Comparison of ENCODE assay signal across 10 cellular contexts in the genomic region with DNA sequence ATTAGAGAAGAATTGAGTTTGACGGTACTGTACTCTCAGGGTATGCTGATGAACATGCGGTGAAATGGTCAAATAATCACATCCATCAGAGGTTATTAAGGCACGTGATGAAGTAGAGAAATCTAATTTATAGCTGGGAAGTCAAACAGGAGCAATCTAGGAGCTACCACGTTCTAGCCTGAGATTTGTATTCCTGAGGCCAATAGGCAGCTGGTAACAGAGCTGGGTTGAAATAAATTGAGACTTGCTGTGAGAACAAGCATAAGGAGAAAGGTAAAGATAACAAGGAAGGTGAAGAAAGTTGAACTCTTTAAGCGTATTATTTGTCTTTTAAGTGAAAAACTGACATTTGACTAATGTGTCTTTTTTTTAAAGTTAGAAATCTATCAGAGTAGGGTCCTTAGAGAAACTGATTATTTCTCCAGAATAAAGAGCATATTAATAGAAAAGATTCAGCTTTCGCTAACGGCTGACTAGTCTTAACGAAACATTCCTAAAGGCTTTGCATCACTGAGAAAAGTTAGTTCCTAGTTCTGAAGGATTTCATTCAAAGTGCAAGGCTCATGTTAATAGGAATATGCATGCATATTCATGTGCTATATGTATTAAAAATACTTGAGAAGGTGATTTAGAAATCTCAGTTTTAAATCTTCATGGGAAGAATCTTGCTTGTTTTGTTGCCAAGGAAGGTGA. TPM values are rescaled to one million over a fixed set of nuclear protein-coding genes. Genes with fewer than 3 reads are reported as not detected.
DNase-seq lines count a peak whose midpoint lies in the region; ATAC-seq and TF ChIP-seq lines count a peak whose summit lies in the region.
"Had no signal": no experiment of that assay in that cellular context is flagged by ENCODE, and none has a peak within 500 bp of the region (broad histone marks: within the 10 kb centered on the region; RNA-seq: fewer than 3 reads in every experiment).

No MANE protein-coding gene starts in this region.

- H3K9me3 Mint-ChIP-seq in activated CD4-positive, alpha-beta T cell treated with anti-CD3 and anti-CD28 coated beads for 36 hours (ENCODE audit: low read depth): no peaks in the 10 kb centered on the region
- H3K9me3 Mint-ChIP-seq in chondrocyte (ENCODE audit: low read depth): no peaks in the 10 kb centered on the region

- no peaks in the 10 kb centered on the region for H3K36me3 ChIP-seq in mucosa of stomach (ENCODE audit: control insufficient read depth, insufficient read depth, low read length)
- H3K36me3 ChIP-seq in upper lobe of right lung: no peaks in the 10 kb centered on the region

- peak overlapping the region; percentile 67 for H3K9ac ChIP-seq in mucosa of stomach (ENCODE audit: low read length)

- H3K4me1 Mint-ChIP-seq in activated CD4-positive, alpha-beta T cell treated with anti-CD3 and anti-CD28 coated beads for 36 hours: peaks cover 28% of the 10 kb centered on the region
- peaks cover 66% of the 10 kb centered on the region for H3K4me1 Mint-ChIP-seq in chondrocyte (ENCODE audit: low read depth)

- no peak overlapping the region for H3K4me3 Mint-ChIP-seq in activated CD4-positive, alpha-beta T cell treated with anti-CD3 and anti-CD28 coated beads for 36 hours
- H3K4me3 Mint-ChIP-seq in chondrocyte (ENCODE audit: unreplicated experiment): peak overlapping the region; percentile 62

- TF ChIP-seq CTCF in chondrocyte (IDR thresholded peaks at IDR 0.05) (no peak), upper lobe of right lung (IDR thresholded peaks at IDR 0.05) (no peak)

- POLR2A ChIA-PET in activated CD4-positive, alpha-beta T cell treated with anti-CD3 and anti-CD28 coated beads for 36 hours (lab: Charles Lee): interaction anchor here (0.7 kb wide), 1 partner anchor 18 kb away, joined by 3 read pairs; no protein-coding TSS in a partner anchor

- no peak for DNase-seq in activated CD4-positive, alpha-beta T cell treated with anti-CD3 and anti-CD28 coated beads for 36 hours
- no peak for DNase-seq in activated CD4-positive, alpha-beta T cell treated with anti-CD3 and anti-CD28 coated beads, Interleukin-2, amount 50 U/mL, for 1 hour
- DNase-seq in chondrocyte (ENCODE audit: low spot score) (no peak), upper lobe of right lung (no peak), HPDE6-E6E7 (ENCODE audit: extremely low spot score) (no peak)
- DNase-seq in activated effector memory CD4-positive, alpha-beta T cell treated with Interleukin-2 at 50 U/mL for 16 hours: no peak
- DNase-seq: GOT3 had no signal

- no peak for ATAC-seq in activated CD4-positive, alpha-beta T cell treated with anti-CD3 and anti-CD28 coated beads for 36 hours
- ATAC-seq in upper lobe of right lung (no peak), GM19351 (IDR thresholded peaks at IDR 0.05; ENCODE audit: unreplicated experiment) (no peak)
- ATAC-seq: GM12878 had no signal

- no peaks in the 10 kb centered on the region for H3K27me3 Mint-ChIP-seq in activated CD4-positive, alpha-beta T cell treated with anti-CD3 and anti-CD28 coated beads for 36 hours
- H3K27me3 Mint-ChIP-seq in chondrocyte (ENCODE audit: low read depth): no peaks in the 10 kb centered on the region

- H3K27ac ChIP-seq in upper lobe of right lung: peak overlapping the region; percentile 92

- H3K9me3 ChIP-seq in mucosa of stomach (ENCODE audit: control insufficient read depth, low read length) (no peaks in the 10 kb centered on the region), upper lobe of right lung (no peaks in the 10 kb centered on the region)

- intact Hi-C loops in activated CD4-positive, alpha-beta T cell treated with anti-CD3 and anti-CD28 coated beads for 36 hours (cut with DNase I, micrococcal nuclease): no loop called here
- intact Hi-C loops in upper lobe of right lung (cut with DNase I): no loop called here

- H3K4me1 ChIP-seq in mucosa of stomach (ENCODE audit: control insufficient read depth, insufficient read depth, low read length) (peaks cover 95% of the 10 kb centered on the region), upper lobe of right lung (peaks cover 22% of the 10 kb centered on the region)

- CTCF ChIA-PET in activated CD4-positive, alpha-beta T cell treated with anti-CD3 and anti-CD28 coated beads for 36 hours (lab: Charles Lee): interaction anchor here (0.9 to 1.5 kb wide), 2 partner anchors 33 to 191 kb away, joined by 3 to 5 read pairs; no protein-coding TSS in a partner anchor

- peak overlapping the region; percentile 12 for H3K27ac Mint-ChIP-seq in activated CD4-positive, alpha-beta T cell treated with anti-CD3 and anti-CD28 coated beads for 36 hours
- peak overlapping the region; percentile 100 for H3K27ac Mint-ChIP-seq in chondrocyte (ENCODE audit: unreplicated experiment)

- H3K4me3 ChIP-seq in mucosa of stomach (ENCODE audit: low read length) (no peak overlapping the region), upper lobe of right lung (no peak overlapping the region)
- H3K4me3 ChIP-seq: GM12878 had no signal

- H3K36me3 Mint-ChIP-seq in activated CD4-positive, alpha-beta T cell treated with anti-CD3 and anti-CD28 coated beads for 36 hours (ENCODE audit: low read depth): no peaks in the 10 kb centered on the region
- H3K36me3 Mint-ChIP-seq in chondrocyte (ENCODE audit: low read depth): no peaks in the 10 kb centered on the region

- no peaks in the 10 kb centered on the region for H3K27me3 ChIP-seq in mucosa of stomach (ENCODE audit: control insufficient read depth, insufficient read depth, low read length)
- no peaks in the 10 kb centered on the region for H3K27me3 ChIP-seq in upper lobe of right lung

RNA-seq across cellular contexts. Expression of a gene that starts 5.2 kb away (rescaled TPM):
- total RNA-seq in activated CD4-positive, alpha-beta T cell treated with anti-CD3 and anti-CD28 coated beads for 36 hours: 10 to 100 TPM; 44.8 to 46.5 TPM
- 17.8 to 31.2 TPM (median 17.8 TPM) in 3 replicates for total RNA-seq in chondrocyte
- 10.9 TPM for total RNA-seq in upper lobe of right lung
